Comparison of ENCODE assay signal across 23 cellular contexts in the genomic region with DNA sequence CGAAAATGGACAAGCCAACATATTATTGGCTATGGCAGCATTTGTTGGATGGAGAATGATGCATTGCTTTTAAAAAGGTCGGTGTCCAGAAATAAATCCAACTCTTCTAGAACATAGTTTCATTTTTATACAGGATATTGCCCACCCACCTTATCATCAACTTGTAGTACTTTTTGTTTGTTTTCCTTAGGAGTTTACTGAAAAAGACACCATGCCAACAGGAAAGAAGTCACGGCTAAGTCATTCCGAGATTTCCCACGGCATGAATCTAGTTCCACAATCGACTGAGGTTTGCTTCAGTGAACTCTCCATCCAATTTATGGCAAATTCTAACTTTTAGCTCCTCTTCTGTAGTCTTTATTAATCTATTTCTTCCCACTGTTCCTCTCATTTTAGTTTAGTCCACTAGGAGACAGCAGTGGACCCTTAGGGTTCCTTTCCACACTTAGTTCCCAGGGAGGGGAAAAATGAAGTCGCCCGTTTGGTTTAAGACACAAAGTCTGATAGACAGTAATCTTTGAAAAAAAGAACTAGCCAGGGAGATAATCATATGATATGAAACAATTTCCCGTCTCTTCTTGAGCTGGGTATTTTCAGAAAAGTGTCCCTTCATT.
DNase-seq lines count a peak whose midpoint lies in the region; ATAC-seq and TF ChIP-seq lines count a peak whose summit lies in the region.
"Had no signal": no experiment of that assay in that cellular context is flagged by ENCODE, and none has a peak within 500 bp of the region (broad histone marks: within the 10 kb centered on the region; RNA-seq: fewer than 3 reads in every experiment).

No MANE protein-coding gene starts in this region.

- no peaks in the 10 kb centered on the region for H3K9me3 Mint-ChIP-seq in HFFc6
- no peaks in the 10 kb centered on the region for H3K9me3 Mint-ChIP-seq in activated naive CD8-positive, alpha-beta T cell treated with anti-CD3 and anti-CD28 coated beads, Interleukin-2, amount 50 U/mL, for 24 hours
- H3K9me3 Mint-ChIP-seq: activated B cell treated with CpG ODN at 0.5 μM for 24 hours; activated T-helper 17 cell treated with anti-CD3 and anti-CD28 coated beads, Interleukin-2, amount 50 U/mL, for 72 hours; stimulated activated effector memory CD8-positive, alpha-beta T cell treated with anti-CD3 and anti-CD28 coated beads, Interleukin-12 subunit alpha, Interleukin-12 subunit beta, amount 100 ng/mL, for 72 hours had no signal

- no peak overlapping the region for H3K4me3 Mint-ChIP-seq in HFFc6
- no peak overlapping the region for H3K4me3 Mint-ChIP-seq in activated naive CD8-positive, alpha-beta T cell treated with anti-CD3 and anti-CD28 coated beads, Interleukin-2, amount 50 U/mL, for 24 hours
- H3K4me3 Mint-ChIP-seq: activated B cell treated with CpG ODN at 0.5 μM for 24 hours; activated T-helper 17 cell treated with anti-CD3 and anti-CD28 coated beads, Interleukin-2, amount 50 U/mL, for 72 hours; naive thymus-derived CD8-positive, alpha-beta T cell; stimulated activated effector memory CD8-positive, alpha-beta T cell treated with anti-CD3 and anti-CD28 coated beads, Interleukin-12 subunit alpha, Interleukin-12 subunit beta, amount 100 ng/mL, for 72 hours had no signal

- no peak overlapping the region for H3K27ac ChIP-seq in VCaP
- H3K27ac ChIP-seq: BLaER1 treated with 17β-estradiol and CSF1 and Interleukin-3, amounts not matched to agents 10 nM and 100 nM; prostate gland; tibial artery had no signal

- TF ChIP-seq CTCF in HFFc6 (IDR thresholded peaks at IDR 0.05) (peak; percentile 48), VCaP (conservative IDR thresholded peaks at IDR 0.05) (peak; percentile 34; the same call in 1 of the 2 replicates), fibroblast of the aortic adventitia (IDR thresholded peaks at IDR 0.05; ENCODE audit: insufficient read depth, low read length) (peak; percentile 38), retinal pigment epithelial cell (conservative IDR thresholded peaks at IDR 0.05; ENCODE audit: low read depth, low read length) (peak; percentile 34)

- DNase-seq in HFFc6 (no peak), fibroblast of the aortic adventitia (ENCODE audit: low read depth) (peak; percentile 49), retinal pigment epithelial cell (ENCODE audit: low read depth) (no peak), putamen (ENCODE audit: low spot score) (no peak), erythroblast (lab: John Stamatoyannopoulos, UW) (no peak)
- DNase-seq in activated naive CD8-positive, alpha-beta T cell treated with anti-CD3 and anti-CD28 coated beads, Interleukin-2, amount 50 U/mL, for 24 hours = no peak
- DNase-seq: activated B cell treated with CpG ODN at 0.5 μM for 24 hours; activated CD8-positive, alpha-beta memory T cell treated with anti-CD3 and anti-CD28 coated beads for 24 hours; cerebellar nuclear complex; DMS153; HCEC 1CT; mammary epithelial cell; MG63; naive thymus-derived CD8-positive, alpha-beta T cell; NCI-H187; SHP77 treated with DMSO at 0.1 percent for 48 hours; T-helper 2 cell; tibial artery had no signal

- no peaks in the 10 kb centered on the region for H3K27me3 Mint-ChIP-seq in HFFc6 (ENCODE audit: insufficient read depth)
- H3K27me3 Mint-ChIP-seq in activated naive CD8-positive, alpha-beta T cell treated with anti-CD3 and anti-CD28 coated beads, Interleukin-2, amount 50 U/mL, for 24 hours = no peaks in the 10 kb centered on the region
- H3K27me3 Mint-ChIP-seq: activated B cell treated with CpG ODN at 0.5 μM for 24 hours; activated T-helper 17 cell treated with anti-CD3 and anti-CD28 coated beads, Interleukin-2, amount 50 U/mL, for 72 hours; naive thymus-derived CD8-positive, alpha-beta T cell had no signal

- H3K27ac Mint-ChIP-seq in HFFc6 = no peak overlapping the region
- no peak overlapping the region for H3K27ac Mint-ChIP-seq in activated naive CD8-positive, alpha-beta T cell treated with anti-CD3 and anti-CD28 coated beads, Interleukin-2, amount 50 U/mL, for 24 hours
- H3K27ac Mint-ChIP-seq: activated B cell treated with CpG ODN at 0.5 μM for 24 hours; activated T-helper 17 cell treated with anti-CD3 and anti-CD28 coated beads, Interleukin-2, amount 50 U/mL, for 72 hours; stimulated activated effector memory CD8-positive, alpha-beta T cell treated with anti-CD3 and anti-CD28 coated beads, Interleukin-12 subunit alpha, Interleukin-12 subunit beta, amount 100 ng/mL, for 72 hours had no signal

- TF ChIP-seq POLR2A in erythroblast (IDR thresholded peaks at IDR 0.05; ENCODE audit: low read length) = no peak

- no peak overlapping the region for H3K4me3 ChIP-seq in fibroblast of the aortic adventitia (ENCODE audit: low read depth, low read length)
- no peak overlapping the region for H3K4me3 ChIP-seq in retinal pigment epithelial cell (ENCODE audit: low read length)
- H3K4me3 ChIP-seq: BLaER1 treated with 17β-estradiol and CSF1 and Interleukin-3, amounts not matched to agents 10 nM and 100 nM; MG63; prostate gland; tibial artery had no signal

- H3K36me3 Mint-ChIP-seq in HFFc6 (ENCODE audit: low read depth) = no peaks in the 10 kb centered on the region
- peaks cover 6% of the 10 kb centered on the region for H3K36me3 Mint-ChIP-seq in activated naive CD8-positive, alpha-beta T cell treated with anti-CD3 and anti-CD28 coated beads, Interleukin-2, amount 50 U/mL, for 24 hours (ENCODE audit: low read depth)

- peaks cover 18% of the 10 kb centered on the region for H3K4me1 Mint-ChIP-seq in HFFc6 (ENCODE audit: low read depth)
- no peaks in the 10 kb centered on the region for H3K4me1 Mint-ChIP-seq in activated naive CD8-positive, alpha-beta T cell treated with anti-CD3 and anti-CD28 coated beads, Interleukin-2, amount 50 U/mL, for 24 hours
- H3K4me1 Mint-ChIP-seq: activated T-helper 17 cell treated with anti-CD3 and anti-CD28 coated beads, Interleukin-2, amount 50 U/mL, for 72 hours; stimulated activated effector memory CD8-positive, alpha-beta T cell treated with anti-CD3 and anti-CD28 coated beads, Interleukin-12 subunit alpha, Interleukin-12 subunit beta, amount 100 ng/mL, for 72 hours had no signal

- no peak for ATAC-seq in activated naive CD8-positive, alpha-beta T cell treated with anti-CD3 and anti-CD28 coated beads, Interleukin-2, amount 50 U/mL, for 24 hours
- ATAC-seq: activated T-helper 17 cell treated with anti-CD3 and anti-CD28 coated beads, Interleukin-2, amount 50 U/mL, for 72 hours; naive thymus-derived CD8-positive, alpha-beta T cell; stimulated activated effector memory CD8-positive, alpha-beta T cell treated with anti-CD3 and anti-CD28 coated beads, Interleukin-12 subunit alpha, Interleukin-12 subunit beta, amount 100 ng/mL, for 72 hours had no signal
